Comparison of ENCODE assay signal across 11 cellular contexts in the genomic region with DNA sequence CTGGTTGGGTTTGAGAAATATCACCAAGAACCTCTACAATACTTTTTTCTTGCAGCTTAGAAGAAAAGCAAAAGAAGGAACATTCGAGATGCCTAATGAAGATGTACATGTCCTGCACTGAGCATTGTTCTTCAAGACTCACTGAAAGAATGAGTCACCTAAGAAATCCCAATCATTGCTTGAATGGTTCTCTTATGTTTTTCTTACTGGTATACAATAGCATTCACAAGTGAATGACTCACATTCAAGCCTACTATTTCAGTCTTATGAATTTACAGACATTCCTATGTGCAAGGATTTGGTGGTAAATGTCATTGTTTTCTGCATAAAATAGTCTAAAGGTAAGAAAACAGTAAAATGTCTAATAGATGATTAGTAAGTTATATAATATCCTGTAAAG.
DNase-seq lines count a peak whose midpoint lies in the region; ATAC-seq, FAIRE-seq and TF ChIP-seq lines count a peak whose summit lies in the region.
"Had no signal": no experiment of that assay in that cellular context is flagged by ENCODE, and none has a peak within 500 bp of the region (broad histone marks: within the 10 kb centered on the region; RNA-seq: fewer than 3 reads in every experiment).

No MANE protein-coding gene starts in this region.

- H3K9me3 Mint-ChIP-seq in activated CD8-positive, alpha-beta T cell treated with anti-CD3 and anti-CD28 coated beads for 36 hours = no peaks in the 10 kb centered on the region
- H3K9me3 Mint-ChIP-seq: type B pancreatic cell had no signal

- intact Hi-C loops in activated CD8-positive, alpha-beta T cell treated with anti-CD3 and anti-CD28 coated beads for 36 hours (cut with micrococcal nuclease) = no loop called here

- H3K9me3 ChIP-seq in A549 = no peaks in the 10 kb centered on the region

- peak overlapping the region; percentile 55 for H3K4me2 ChIP-seq in A549

- H3K4me3 ChIP-seq in A549 (no peak overlapping the region), foreskin fibroblast (ENCODE audit: low read depth in 1 of 2, low read length in 2 of 2) (no peak overlapping the region)

- FAIRE-seq in A549 (lab: Jason Lieb, UNC) = no peak
- FAIRE-seq in H54 (lab: Jason Lieb, UNC) = peak; percentile 97

- H3K27me3 Mint-ChIP-seq in activated CD8-positive, alpha-beta T cell treated with anti-CD3 and anti-CD28 coated beads for 36 hours = no peaks in the 10 kb centered on the region
- H3K27me3 Mint-ChIP-seq: type B pancreatic cell had no signal

- H3K4me1 ChIP-seq in A549 = peaks cover 29% of the 10 kb centered on the region

- CTCF ChIA-PET in A549 (lab: Yijun Ruan, JAX) = no interaction called here
- CTCF ChIA-PET in activated CD8-positive, alpha-beta T cell treated with anti-CD3 and anti-CD28 coated beads for 36 hours (lab: Charles Lee) = no interaction called here

- no peak for TF ChIP-seq CTCF in A549 (IDR thresholded peaks at IDR 0.05)
- no peak for TF ChIP-seq CTCF in foreskin fibroblast (IDR thresholded peaks at IDR 0.05; ENCODE audit: low read depth, low read length)
- TF ChIP-seq CTCF in activated CD8-positive, alpha-beta T cell treated with anti-CD3 and anti-CD28 coated beads for 36 hours (IDR thresholded peaks at IDR 0.05) = no peak

- TF ChIP-seq RAD21 in A549 (conservative IDR thresholded peaks at IDR 0.05 in 1 of 2, IDR thresholded peaks at IDR 0.05 in 1 of 2) = no peak

- H3K27ac ChIP-seq in A549 = peak overlapping the region; percentile 42 to 67; a peak in 3 of 6 replicates

- no peaks in the 10 kb centered on the region for H3K36me3 Mint-ChIP-seq in activated CD8-positive, alpha-beta T cell treated with anti-CD3 and anti-CD28 coated beads for 36 hours (ENCODE audit: low read depth)
- H3K36me3 Mint-ChIP-seq: type B pancreatic cell had no signal

- POLR2A ChIA-PET in A549 (lab: Yijun Ruan, JAX) = no interaction called here
- POLR2A ChIA-PET in activated CD8-positive, alpha-beta T cell treated with anti-CD3 and anti-CD28 coated beads for 36 hours (lab: Charles Lee) = no interaction called here

- TF ChIP-seq EP300 in A549 (IDR thresholded peaks at IDR 0.05) = no peak

- ATAC-seq in A549 = peak; percentile 83 to 91
- ATAC-seq in activated CD8-positive, alpha-beta T cell treated with anti-CD3 and anti-CD28 coated beads for 36 hours = no peak
- ATAC-seq: activated CD8-positive, alpha-beta T cell treated with anti-CD3 and anti-CD28 coated beads, Interleukin-2, amount 10 ng/mL, durations not matched to agents 7 days and 5 days had no signal

- DNase-seq in A549 (ENCODE audit: low read depth in 1 of 2, low spot score in 1 of 2) = peak in 1 of 2 experiments; percentile 44
- peak; percentile 10 for DNase-seq in H54 (ENCODE audit: insufficient read length, low spot score)
- peak; percentile 12 to 62 for DNase-seq in SW 1271 (lab: John Stamatoyannopoulos, UW)
- peak; percentile 70 to 81 for DNase-seq in foreskin fibroblast
- DNase-seq in germinal center (ENCODE audit: low spot score) = no peak
- DNase-seq in stimulated activated naive CD4-positive, alpha-beta T cell treated with Interleukin-2 at 50 U/mL for 16 hours (lab: John Stamatoyannopoulos, UW) = no peak
- no peak for DNase-seq in midbrain (lab: John Stamatoyannopoulos, UW)
- no peak for DNase-seq in activated CD8-positive, alpha-beta T cell treated with anti-CD3 and anti-CD28 coated beads for 36 hours
- DNase-seq: activated CD8-positive, alpha-beta T cell treated with anti-CD3 and anti-CD28 coated beads, Interleukin-2, amount 10 ng/mL, durations not matched to agents 7 days and 5 days; retina had no signal

- no peaks in the 10 kb centered on the region for H3K4me1 Mint-ChIP-seq in activated CD8-positive, alpha-beta T cell treated with anti-CD3 and anti-CD28 coated beads for 36 hours (ENCODE audit: low read depth)

- H3K4me3 Mint-ChIP-seq in activated CD8-positive, alpha-beta T cell treated with anti-CD3 and anti-CD28 coated beads for 36 hours = no peak overlapping the region
- H3K4me3 Mint-ChIP-seq: activated CD8-positive, alpha-beta T cell treated with anti-CD3 and anti-CD28 coated beads, Interleukin-2, amount 10 ng/mL, durations not matched to agents 7 days and 5 days; type B pancreatic cell had no signal

- 6% methylated on average over 1 of the region's 1 CpG for WGBS in A549 (ENCODE audit: missing lambda C conversion rate)

- H3K27ac Mint-ChIP-seq in activated CD8-positive, alpha-beta T cell treated with anti-CD3 and anti-CD28 coated beads for 36 hours = no peak overlapping the region
- H3K27ac Mint-ChIP-seq: activated CD8-positive, alpha-beta T cell treated with anti-CD3 and anti-CD28 coated beads, Interleukin-2, amount 10 ng/mL, durations not matched to agents 7 days and 5 days; type B pancreatic cell had no signal

- TF ChIP-seq POLR2A in A549 (IDR thresholded peaks at IDR 0.05; ENCODE audit: low read length) (no peak), H54 (IDR thresholded peaks at IDR 0.05; ENCODE audit: low read depth, low read length) (no peak)

TF ChIP-seq in A549, 52 proteins besides CTCF, POLR2A, EP300 and RAD21:
- TF ChIP-seq, protein P1, sequence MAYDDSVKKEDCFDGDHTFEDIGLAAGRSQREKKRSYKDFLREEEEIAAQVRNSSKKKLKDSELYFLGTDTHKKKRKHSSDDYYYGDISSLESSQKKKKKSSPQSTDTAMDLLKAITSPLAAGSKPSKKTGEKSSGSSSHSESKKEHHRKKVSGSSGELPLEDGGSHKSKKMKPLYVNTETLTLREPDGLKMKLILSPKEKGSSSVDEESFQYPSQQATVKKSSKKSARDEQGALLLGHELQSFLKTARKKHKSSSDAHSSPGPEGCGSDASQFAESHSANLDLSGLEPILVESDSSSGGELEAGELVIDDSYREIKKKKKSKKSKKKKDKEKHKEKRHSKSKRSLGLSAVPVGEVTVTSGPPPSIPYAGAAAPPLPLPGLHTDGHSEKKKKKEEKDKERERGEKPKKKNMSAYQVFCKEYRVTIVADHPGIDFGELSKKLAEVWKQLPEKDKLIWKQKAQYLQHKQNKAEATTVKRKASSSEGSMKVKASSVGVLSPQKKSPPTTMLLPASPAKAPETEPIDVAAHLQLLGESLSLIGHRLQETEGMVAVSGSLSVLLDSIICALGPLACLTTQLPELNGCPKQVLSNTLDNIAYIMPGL (CRISPR knock-in tag; IDR thresholded peaks at IDR 0.05; ENCODE audit: borderline replicate concordance) = no peak
- TF ChIP-seq FOSL2 (IDR thresholded peaks at IDR 0.05) (peak; percentile 48), FOSL2 (CRISPR knock-in tag; IDR thresholded peaks at IDR 0.05) (peak; percentile 92), RNF2 (IDR thresholded peaks at IDR 0.05; ENCODE audit: borderline replicate concordance, low read depth) (no peak), JUNB (IDR thresholded peaks at IDR 0.05) (peak; percentile 37; the same call in 1 of the 2 replicates), MAFK (IDR thresholded peaks at IDR 0.05; ENCODE audit: partially characterized antibody) (no peak)

Comparison
In these comparisons a context has a peak if more than half of its experiments do, and no peak if none do; other contexts are left out.
1. DNase-seq: peak in H54 (single experiment), SW 1271 (2 of 2) and foreskin fibroblast (2 of 2); none in germinal center (single experiment), stimulated activated naive CD4-positive, alpha-beta T cell treated with Interleukin-2 at 50 U/mL for 16 hours (single experiment), midbrain (single experiment) and activated CD8-positive, alpha-beta T cell treated with anti-CD3 and anti-CD28 coated beads for 36 hours (single experiment).